33 cellular contexts compared by ENCODE assay signal in genomic region chr10:44344727-44345126, GRCh38. TPM values are rescaled to one million over a fixed set of nuclear protein-coding genes. Genes with fewer than 3 reads are reported as not detected.
"Had no signal": no experiment of that assay in that cellular context is flagged by ENCODE, and none has a peak within 500 bp of the region (broad histone marks: within the 10 kb centered on the region; RNA-seq: fewer than 3 reads in every experiment).

No MANE protein-coding gene starts in this region.

- H3K27ac ChIP-seq: SJCRH30, SK-N-MC, WERI-Rb-1 had no signal

- H3K36me3 Mint-ChIP-seq: activated naive CD4-positive, alpha-beta T cell treated with anti-CD3 and anti-CD28 coated beads, Interleukin-2, amount 10 ng/mL, durations not matched to agents 7 days and 5 days; activated naive CD8-positive, alpha-beta T cell; brain had no signal

- H3K36me3 ChIP-seq: SJCRH30, WERI-Rb-1 had no signal

- H3K27me3 Mint-ChIP-seq: activated CD4-positive, alpha-beta T cell treated with anti-CD3 and anti-CD28 coated beads, Interleukin-2, amount 10 ng/mL, durations not matched to agents 24 days and 14 days had no signal

- H3K9me3 ChIP-seq: SJCRH30 had no signal

- DNase-seq: activated CD4-positive, alpha-beta T cell treated with anti-CD3 and anti-CD28 coated beads, Interleukin-2, amount 10 ng/mL, durations not matched to agents 24 days and 14 days; activated CD4-positive, alpha-beta T cell treated with anti-CD3 and anti-CD28 coated beads, Interleukin-2, amount 50 U/mL, for 48 hours; activated CD4-positive, CD25-positive, alpha-beta regulatory T cell; activated CD8-positive, alpha-beta memory T cell treated with anti-CD3 and anti-CD28 coated beads, Interleukin-2, amount 50 U/mL, for 4 hours; activated CD8-positive, alpha-beta T cell treated with anti-CD3 and anti-CD28 coated beads, Interleukin-2, amount 10 ng/mL, durations not matched to agents 7 days and 5 days; activated effector memory CD4-positive, alpha-beta T cell treated with Interleukin-2 at 50 U/mL for 16 hours; activated naive CD4-positive, alpha-beta T cell treated with anti-CD3 and anti-CD28 coated beads, Interleukin-2, amount 10 ng/mL, durations not matched to agents 7 days and 5 days; activated naive CD8-positive, alpha-beta T cell treated with anti-CD3 and anti-CD28 coated beads, Interleukin-2, amount 50 U/mL, for 24 hours; activated T-cell treated with anti-CD3 and anti-CD28 coated beads, Interleukin-2, amount 50 U/mL, for 48 hours; Karpas-422; KBM-7; NCI-H1048; NCI-H1105 treated with DMSO at 0.1 percent for 48 hours; NCI-H1436; NCI-H1694; NCI-H1930; NCI-H2081 treated with DMSO at 0.1 percent for 48 hours; NCI-H226; NCI-H446 treated with DMSO at 0.1 percent for 48 hours; NCI-H524; NCI-H69; NCI-H82; SHP77; SJCRH30; T1000; WERI-Rb-1 had no signal

- ATAC-seq: activated CD8-positive, alpha-beta T cell treated with anti-CD3 and anti-CD28 coated beads, Interleukin-2, amount 10 ng/mL, durations not matched to agents 7 days and 5 days; activated naive CD8-positive, alpha-beta T cell treated with anti-CD3 and anti-CD28 coated beads, Interleukin-2, amount 50 U/mL, for 24 hours; Panc1 had no signal

- H3K9me3 Mint-ChIP-seq: activated CD4-positive, alpha-beta T cell treated with anti-CD3 and anti-CD28 coated beads, Interleukin-2, amount 10 ng/mL, durations not matched to agents 24 days and 14 days; activated naive CD4-positive, alpha-beta T cell treated with anti-CD3 and anti-CD28 coated beads, Interleukin-2, amount 10 ng/mL, durations not matched to agents 7 days and 5 days; activated naive CD8-positive, alpha-beta T cell treated with anti-CD3 and anti-CD28 coated beads, Interleukin-2, amount 50 U/mL, for 24 hours; brain had no signal

- H3K4me1 Mint-ChIP-seq: activated CD4-positive, alpha-beta T cell treated with anti-CD3 and anti-CD28 coated beads, Interleukin-2, amount 10 ng/mL, durations not matched to agents 24 days and 14 days; activated naive CD4-positive, alpha-beta T cell treated with anti-CD3 and anti-CD28 coated beads, Interleukin-2, amount 10 ng/mL, durations not matched to agents 7 days and 5 days; activated naive CD8-positive, alpha-beta T cell treated with anti-CD3 and anti-CD28 coated beads, Interleukin-2, amount 50 U/mL, for 24 hours had no signal

- H3K27ac Mint-ChIP-seq: activated CD4-positive, alpha-beta T cell treated with anti-CD3 and anti-CD28 coated beads, Interleukin-2, amount 10 ng/mL, durations not matched to agents 24 days and 14 days; activated CD8-positive, alpha-beta T cell treated with anti-CD3 and anti-CD28 coated beads, Interleukin-2, amount 10 ng/mL, durations not matched to agents 7 days and 5 days; activated naive CD4-positive, alpha-beta T cell treated with anti-CD3 and anti-CD28 coated beads, Interleukin-2, amount 10 ng/mL, durations not matched to agents 7 days and 5 days; activated naive CD8-positive, alpha-beta T cell; activated naive CD8-positive, alpha-beta T cell treated with anti-CD3 and anti-CD28 coated beads, Interleukin-2, amount 50 U/mL, for 24 hours had no signal

- H3K4me1 ChIP-seq: SJCRH30 had no signal

- H3K27me3 ChIP-seq: SJCRH30 had no signal

- H3K4me3 Mint-ChIP-seq: activated CD4-positive, alpha-beta T cell treated with anti-CD3 and anti-CD28 coated beads, Interleukin-2, amount 10 ng/mL, durations not matched to agents 24 days and 14 days; activated CD8-positive, alpha-beta T cell treated with anti-CD3 and anti-CD28 coated beads, Interleukin-2, amount 10 ng/mL, durations not matched to agents 7 days and 5 days; activated naive CD4-positive, alpha-beta T cell treated with anti-CD3 and anti-CD28 coated beads, Interleukin-2, amount 10 ng/mL, durations not matched to agents 7 days and 5 days; activated naive CD8-positive, alpha-beta T cell; activated naive CD8-positive, alpha-beta T cell treated with anti-CD3 and anti-CD28 coated beads, Interleukin-2, amount 50 U/mL, for 24 hours; brain had no signal

- H3K4me3 ChIP-seq: SJCRH30, SK-N-MC had no signal

RNA-seq across cellular contexts. Expression of gene CXCL12, which starts 40.2 kb away (rescaled TPM):
- total RNA-seq: activated CD4-positive, alpha-beta T cell treated with anti-CD3 and anti-CD28 coated beads, Interleukin-2, amount 10 ng/mL, durations not matched to agents 24 days and 14 days; activated CD8-positive, alpha-beta T cell treated with anti-CD3 and anti-CD28 coated beads, Interleukin-2, amount 10 ng/mL, durations not matched to agents 7 days and 5 days; MCF 10A; SJCRH30; T-helper 1 cell treated with Interleukin-12 subunit alpha and Interleukin-12 subunit beta and Interleukin-4 antibody, amounts not matched to agents 30 ng/mL and 1 ng/mL, for 36 hours; T-helper 2 cell treated with Interferon-gamma antibody and Interleukin-4, amounts not matched to agents 100 ng/mL and 5 ng/mL, for 36 hours had no signal
